In the genomic region with DNA sequence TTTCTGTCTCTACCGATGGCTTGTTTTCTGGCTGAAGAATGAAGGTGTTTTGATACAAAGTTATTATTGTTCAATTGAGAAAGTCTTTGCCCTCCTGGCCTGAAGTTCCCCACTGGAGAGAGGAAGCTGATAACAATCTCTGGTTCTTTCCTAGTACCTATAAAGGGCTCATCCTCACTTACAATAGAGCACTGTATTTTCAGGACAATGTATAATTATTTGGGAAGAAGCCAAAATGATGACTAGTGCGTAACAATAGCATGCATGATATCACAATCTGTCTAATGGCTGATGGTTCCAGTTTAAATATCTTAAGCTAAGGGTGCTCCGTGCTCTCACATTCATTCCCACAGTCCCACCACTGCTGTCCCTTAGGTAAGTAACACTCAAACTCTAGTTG, we compare ENCODE assay signal across 1 cellular context.
TF ChIP-seq lines count a peak whose summit lies in the region.

No MANE protein-coding gene starts in this region.

TF ChIP-seq in IMR-90, 13 proteins besides CTCF, POLR2A, EP300 and RAD21 (continued from another document):
- TF ChIP-seq, protein P1, sequence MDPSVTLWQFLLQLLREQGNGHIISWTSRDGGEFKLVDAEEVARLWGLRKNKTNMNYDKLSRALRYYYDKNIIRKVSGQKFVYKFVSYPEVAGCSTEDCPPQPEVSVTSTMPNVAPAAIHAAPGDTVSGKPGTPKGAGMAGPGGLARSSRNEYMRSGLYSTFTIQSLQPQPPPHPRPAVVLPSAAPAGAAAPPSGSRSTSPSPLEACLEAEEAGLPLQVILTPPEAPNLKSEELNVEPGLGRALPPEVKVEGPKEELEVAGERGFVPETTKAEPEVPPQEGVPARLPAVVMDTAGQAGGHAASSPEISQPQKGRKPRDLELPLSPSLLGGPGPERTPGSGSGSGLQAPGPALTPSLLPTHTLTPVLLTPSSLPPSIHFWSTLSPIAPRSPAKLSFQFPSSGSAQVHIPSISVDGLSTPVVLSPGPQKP (IDR thresholded peaks at IDR 0.05; ENCODE audit: borderline replicate concordance, low read depth, low read length): no peak
- TF ChIP-seq BHLHE40 (IDR thresholded peaks at IDR 0.05; ENCODE audit: low read depth, low read length) (no peak), NFE2L2 (IDR thresholded peaks at IDR 0.05; ENCODE audit: low read depth, low read length) (no peak), CHD1 (IDR thresholded peaks at IDR 0.05; ENCODE audit: low read depth, low read length) (no peak), MXI1 (IDR thresholded peaks at IDR 0.05; ENCODE audit: borderline replicate concordance, low read depth, low read length) (no peak), MAFK (IDR thresholded peaks at IDR 0.05; ENCODE audit: low read depth, low read length) (no peak), FOS (IDR thresholded peaks at IDR 0.05; ENCODE audit: low read depth, low read length) (no peak), CEBPB (IDR thresholded peaks at IDR 0.05; ENCODE audit: low read depth, low read length) (no peak), SMC3 (IDR thresholded peaks at IDR 0.05; ENCODE audit: low read depth, low read length) (no peak)
- TF ChIP-seq, protein P2, sequence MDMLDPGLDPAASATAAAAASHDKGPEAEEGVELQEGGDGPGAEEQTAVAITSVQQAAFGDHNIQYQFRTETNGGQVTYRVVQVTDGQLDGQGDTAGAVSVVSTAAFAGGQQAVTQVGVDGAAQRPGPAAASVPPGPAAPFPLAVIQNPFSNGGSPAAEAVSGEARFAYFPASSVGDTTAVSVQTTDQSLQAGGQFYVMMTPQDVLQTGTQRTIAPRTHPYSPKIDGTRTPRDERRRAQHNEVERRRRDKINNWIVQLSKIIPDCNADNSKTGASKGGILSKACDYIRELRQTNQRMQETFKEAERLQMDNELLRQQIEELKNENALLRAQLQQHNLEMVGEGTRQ (IDR thresholded peaks at IDR 0.05; ENCODE audit: low read depth, low read length): no peak
